Comparison of ENCODE assay signal across 8 cellular contexts in the genomic region with DNA sequence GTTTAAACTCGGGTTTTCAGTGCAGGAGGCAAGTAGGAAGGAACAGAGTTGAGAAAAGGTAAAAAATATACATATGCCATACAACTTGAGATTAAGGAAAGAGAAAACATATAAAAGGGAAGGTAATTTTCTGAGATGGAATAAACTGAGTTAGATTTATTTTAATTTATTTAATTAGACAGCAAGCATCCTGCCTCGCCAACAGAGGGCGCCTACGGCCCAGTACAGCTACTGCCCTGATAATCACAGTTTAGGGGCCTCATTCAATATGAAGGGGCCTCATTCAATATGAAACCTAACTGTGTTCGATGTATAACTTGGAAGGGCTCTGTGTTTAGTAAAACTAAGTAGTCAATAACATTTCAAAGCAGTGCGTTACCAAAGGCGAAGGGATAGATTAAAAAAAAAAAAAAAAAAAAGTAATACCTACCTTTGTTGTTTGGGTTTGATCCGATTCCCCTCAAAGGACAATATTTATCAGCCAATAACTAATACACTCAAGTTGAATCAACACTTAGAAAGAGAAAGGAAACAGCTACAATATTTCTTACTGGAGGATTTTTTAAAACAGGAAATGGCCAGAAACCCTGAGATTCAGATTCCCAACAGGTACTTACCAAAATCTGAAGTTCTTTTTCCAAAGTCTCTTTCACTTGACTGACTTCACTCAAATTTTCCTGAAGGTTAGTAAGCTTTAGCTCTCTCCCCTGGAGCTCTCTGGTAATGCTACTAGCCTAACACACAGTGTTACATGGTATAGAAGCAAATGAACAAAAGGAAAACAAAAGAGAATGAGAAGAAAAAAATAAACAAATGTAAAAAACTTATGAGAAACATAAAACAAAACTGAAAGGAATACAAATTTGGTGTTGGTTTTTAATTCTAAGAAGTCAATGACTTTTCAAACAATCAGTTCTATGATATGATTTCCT.
DNase-seq lines count a peak whose midpoint lies in the region; ATAC-seq and TF ChIP-seq lines count a peak whose summit lies in the region.

No MANE protein-coding gene starts in this region.

- TF ChIP-seq CTCF in chondrocyte (IDR thresholded peaks at IDR 0.05) = peak; percentile 82

- H3K27me3 Mint-ChIP-seq in chondrocyte (ENCODE audit: low read depth) = no peaks in the 10 kb centered on the region
- no peaks in the 10 kb centered on the region for H3K27me3 Mint-ChIP-seq in naive thymus-derived CD8-positive, alpha-beta T cell

- H3K27ac Mint-ChIP-seq in chondrocyte (ENCODE audit: unreplicated experiment) = peak overlapping the region; percentile 29
- H3K27ac Mint-ChIP-seq in naive thymus-derived CD8-positive, alpha-beta T cell = peak overlapping the region in 5 of 10 donors; percentile 33 to 89 (median 73)

- H3K4me1 Mint-ChIP-seq in chondrocyte (ENCODE audit: low read depth) = peaks cover 8% of the 10 kb centered on the region
- peaks cover 0 to 4% (median under 1%) of the 10 kb centered on the region in 4 donors for H3K4me1 Mint-ChIP-seq in naive thymus-derived CD8-positive, alpha-beta T cell

- POLR2A ChIA-PET in naive thymus-derived CD8-positive, alpha-beta T cell (lab: Charles Lee) = interaction anchor here (0.6 kb wide), 1 partner anchor 159 kb away, joined by 4 read pairs; no protein-coding TSS in a partner anchor

- ATAC-seq in naive thymus-derived CD8-positive, alpha-beta T cell = no peak

- no peak overlapping the region for H3K4me3 Mint-ChIP-seq in chondrocyte (ENCODE audit: unreplicated experiment)
- H3K4me3 Mint-ChIP-seq in naive thymus-derived CD8-positive, alpha-beta T cell = no peak overlapping the region

- DNase-seq in DMS 273 treated with DMSO at 0.1 percent for 48 hours (lab: John Stamatoyannopoulos, UW) (peak; percentile 0), LHCN-M2 (ENCODE audit: low read depth) (peak; percentile 15), UCSD-AML1 (lab: John Stamatoyannopoulos, UW; ENCODE audit: unreplicated experiment) (peak; percentile 19), chondrocyte (ENCODE audit: low spot score) (no peak), NCI-H1436 treated with DMSO at 0.1 percent for 48 hours (lab: John Stamatoyannopoulos, UW) (no peak), NCI-H1930 (lab: John Stamatoyannopoulos, UW) (no peak), NCI-H1436 (lab: John Stamatoyannopoulos, UW) (no peak)
- peak in 9 of 10 donors; percentile 13 to 66 (median 33) for DNase-seq in naive thymus-derived CD8-positive, alpha-beta T cell

- H3K36me3 Mint-ChIP-seq in chondrocyte (ENCODE audit: low read depth) = peaks cover 40% of the 10 kb centered on the region
- H3K36me3 Mint-ChIP-seq in naive thymus-derived CD8-positive, alpha-beta T cell = peaks cover 0 to 59% (median 23%) of the 10 kb centered on the region in 3 donors

- no peaks in the 10 kb centered on the region for H3K9me3 Mint-ChIP-seq in chondrocyte (ENCODE audit: low read depth)
- H3K9me3 Mint-ChIP-seq in naive thymus-derived CD8-positive, alpha-beta T cell = no peaks in the 10 kb centered on the region

Comparison
In these comparisons a context has a peak if more than half of its experiments do, and no peak if none do; other contexts are left out.
1. DNase-seq: peak in DMS 273 treated with DMSO at 0.1 percent for 48 hours (single experiment), LHCN-M2 (single experiment), UCSD-AML1 (single experiment) and naive thymus-derived CD8-positive, alpha-beta T cell (9 of 10); none in chondrocyte (single experiment), NCI-H1436 treated with DMSO at 0.1 percent for 48 hours (single experiment), NCI-H1930 (0 of 2) and NCI-H1436 (single experiment).